7 cellular contexts compared by ENCODE assay signal in the genomic region with DNA sequence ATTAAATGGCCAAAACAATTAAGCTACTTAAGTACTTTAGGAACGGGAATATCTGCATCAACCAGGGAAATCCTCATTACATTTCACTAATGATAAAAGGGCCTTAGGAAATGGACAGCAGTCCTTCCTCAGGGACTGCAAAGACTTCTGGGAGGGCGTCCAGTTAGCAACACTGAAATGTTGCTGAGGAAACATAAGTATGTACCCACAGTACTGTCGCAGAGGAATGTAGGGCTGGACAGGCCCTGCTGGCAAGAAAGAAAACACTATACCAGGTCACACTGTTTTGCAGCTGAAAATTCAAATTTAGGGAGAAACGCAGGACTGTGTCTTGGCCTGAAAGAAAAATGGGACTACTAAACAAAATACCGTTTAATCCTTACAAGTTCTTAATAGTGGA. TPM values are rescaled to one million over a fixed set of nuclear protein-coding genes. Genes with fewer than 3 reads are reported as not detected.
A peak's percentile ranks its signal among the peaks of the same experiment; 100 is the strongest.
DNase-seq lines count a peak whose midpoint lies in the region; ATAC-seq and TF ChIP-seq lines count a peak whose summit lies in the region.

No MANE protein-coding gene starts in this region.

- H3K4me3 Mint-ChIP-seq in activated T-helper 2 cell treated with anti-CD3 and anti-CD28 coated beads, Interferon-gamma antibody, Interleukin-2, Interleukin-4, amounts not matched to agents 10 μg/mL and 5 μg/mL and 100 μg/mL, durations not matched to agents 14 hours and 24 hours and 36 hours (ENCODE audit: low read depth): peak overlapping the region; percentile 96
- peak overlapping the region; percentile 99 for H3K4me3 Mint-ChIP-seq in stimulated activated effector memory CD8-positive, alpha-beta T cell treated with anti-CD3 and anti-CD28 coated beads, Interleukin-12 subunit alpha, Interleukin-12 subunit beta, amount 100 ng/mL, for 72 hours

- WGBS in hepatocyte (ENCODE audit: low lambda C conversion rate, missing lambda C conversion rate): 92% methylated on average over 5 of the region's 5 CpGs

- H3K4me1 Mint-ChIP-seq in activated T-helper 2 cell treated with anti-CD3 and anti-CD28 coated beads, Interferon-gamma antibody, Interleukin-2, Interleukin-4, amounts not matched to agents 10 μg/mL and 5 μg/mL and 100 μg/mL, durations not matched to agents 14 hours and 24 hours and 36 hours (ENCODE audit: low read depth): peaks cover 52% of the 10 kb centered on the region
- H3K4me1 Mint-ChIP-seq in stimulated activated effector memory CD8-positive, alpha-beta T cell treated with anti-CD3 and anti-CD28 coated beads, Interleukin-12 subunit alpha, Interleukin-12 subunit beta, amount 100 ng/mL, for 72 hours: peaks cover 58% of the 10 kb centered on the region

- DNase-seq in activated T-helper 2 cell treated with anti-CD3 and anti-CD28 coated beads, Interferon-gamma antibody, Interleukin-2, Interleukin-4, amounts not matched to agents 10 μg/mL and 5 μg/mL and 100 μg/mL, durations not matched to agents 14 hours and 24 hours and 36 hours (ENCODE audit: low spot score): no peak
- DNase-seq in hepatocyte (ENCODE audit: low spot score) (no peak), NCI-H226 (no peak)
- DNase-seq in stimulated activated effector memory CD8-positive, alpha-beta T cell treated with anti-CD3 and anti-CD28 coated beads, Interleukin-12 subunit alpha, Interleukin-12 subunit beta, amount 100 ng/mL, for 72 hours (ENCODE audit: low spot score in 2 of 2): no peak

- H4K20me1 ChIP-seq in hepatocyte (ENCODE audit: insufficient read depth, poor library complexity, severe bottlenecking): peaks cover 4% of the 10 kb centered on the region

- peak overlapping the region; percentile 83 for H3K4me2 ChIP-seq in hepatocyte

- H2AFZ ChIP-seq in hepatocyte: no peak overlapping the region

- H3K79me2 ChIP-seq in hepatocyte: peaks cover 61% of the 10 kb centered on the region

- intact Hi-C loops in activated T-helper 2 cell treated with anti-CD3 and anti-CD28 coated beads, Interferon-gamma antibody, Interleukin-2, Interleukin-4, amounts not matched to agents 10 μg/mL and 5 μg/mL and 100 μg/mL, durations not matched to agents 14 hours and 24 hours and 36 hours (cut with micrococcal nuclease): no loop called here

- H3K4me3 ChIP-seq in HUES6 (ENCODE audit: low read depth, low read length) (peak overlapping the region; percentile 95), hepatocyte (peak overlapping the region; percentile 76)

- no peak overlapping the region for H3K9ac ChIP-seq in HUES6 (ENCODE audit: low read length)

- H3K4me1 ChIP-seq in HUES6 (ENCODE audit: control insufficient read depth, insufficient read depth, low read length): peaks cover 7% of the 10 kb centered on the region; the same call in 1 of the 2 replicates
- peaks cover 22% of the 10 kb centered on the region for H3K4me1 ChIP-seq in hepatocyte (ENCODE audit: insufficient read depth)

- H3K27ac ChIP-seq in HUES6 (ENCODE audit: low read depth, low read length) (no peak overlapping the region), hepatocyte (peak overlapping the region; percentile 95)

- no peak for TF ChIP-seq CTCF in hepatocyte (IDR thresholded peaks at IDR 0.05; ENCODE audit: poor library complexity)

- H3K27me3 Mint-ChIP-seq in activated T-helper 2 cell treated with anti-CD3 and anti-CD28 coated beads, Interferon-gamma antibody, Interleukin-2, Interleukin-4, amounts not matched to agents 10 μg/mL and 5 μg/mL and 100 μg/mL, durations not matched to agents 14 hours and 24 hours and 36 hours (ENCODE audit: low read depth): no peaks in the 10 kb centered on the region

- no peak for ATAC-seq in stimulated activated effector memory CD8-positive, alpha-beta T cell treated with anti-CD3 and anti-CD28 coated beads, Interleukin-12 subunit alpha, Interleukin-12 subunit beta, amount 100 ng/mL, for 72 hours
- ATAC-seq in GM18870 (IDR thresholded peaks at IDR 0.05; ENCODE audit: unreplicated experiment) (no peak), HG03442 (IDR thresholded peaks at IDR 0.05; ENCODE audit: unreplicated experiment) (no peak)

- peaks cover 63% of the 10 kb centered on the region for H3K36me3 Mint-ChIP-seq in activated T-helper 2 cell treated with anti-CD3 and anti-CD28 coated beads, Interferon-gamma antibody, Interleukin-2, Interleukin-4, amounts not matched to agents 10 μg/mL and 5 μg/mL and 100 μg/mL, durations not matched to agents 14 hours and 24 hours and 36 hours (ENCODE audit: low read depth)
- H3K36me3 Mint-ChIP-seq in stimulated activated effector memory CD8-positive, alpha-beta T cell treated with anti-CD3 and anti-CD28 coated beads, Interleukin-12 subunit alpha, Interleukin-12 subunit beta, amount 100 ng/mL, for 72 hours: peaks cover 45% of the 10 kb centered on the region

- H3K27me3 ChIP-seq in HUES6 (ENCODE audit: control insufficient read depth, insufficient read depth, low read length) (no peaks in the 10 kb centered on the region), hepatocyte (no peaks in the 10 kb centered on the region)

- peak overlapping the region; percentile 93 for H3K27ac Mint-ChIP-seq in activated T-helper 2 cell treated with anti-CD3 and anti-CD28 coated beads, Interferon-gamma antibody, Interleukin-2, Interleukin-4, amounts not matched to agents 10 μg/mL and 5 μg/mL and 100 μg/mL, durations not matched to agents 14 hours and 24 hours and 36 hours
- H3K27ac Mint-ChIP-seq in stimulated activated effector memory CD8-positive, alpha-beta T cell treated with anti-CD3 and anti-CD28 coated beads, Interleukin-12 subunit alpha, Interleukin-12 subunit beta, amount 100 ng/mL, for 72 hours: peak overlapping the region; percentile 99

- no peaks in the 10 kb centered on the region for H3K9me2 ChIP-seq in hepatocyte (replicated peaks; ENCODE audit: insufficient read depth)

- H3K36me3 ChIP-seq in HUES6 (ENCODE audit: control insufficient read depth, insufficient read depth, low read length) (peaks cover 6% of the 10 kb centered on the region), hepatocyte (replicated peaks; ENCODE audit: insufficient read depth, low read depth) (no peaks in the 10 kb centered on the region)

- H3K9me3 ChIP-seq in HUES6 (ENCODE audit: control insufficient read depth, insufficient read depth, low read depth, low read length) (no peaks in the 10 kb centered on the region), hepatocyte (ENCODE audit: low read depth) (no peaks in the 10 kb centered on the region)

- peaks cover 6% of the 10 kb centered on the region for H3K9me3 Mint-ChIP-seq in activated T-helper 2 cell treated with anti-CD3 and anti-CD28 coated beads, Interferon-gamma antibody, Interleukin-2, Interleukin-4, amounts not matched to agents 10 μg/mL and 5 μg/mL and 100 μg/mL, durations not matched to agents 14 hours and 24 hours and 36 hours
- H3K9me3 Mint-ChIP-seq in stimulated activated effector memory CD8-positive, alpha-beta T cell treated with anti-CD3 and anti-CD28 coated beads, Interleukin-12 subunit alpha, Interleukin-12 subunit beta, amount 100 ng/mL, for 72 hours: no peaks in the 10 kb centered on the region

RNA-seq across cellular contexts. Expression of gene C5orf15, which starts 1.3 kb away (rescaled TPM):
- 63.7 and 66.7 TPM in 2 replicates for total RNA-seq in activated T-helper 2 cell treated with anti-CD3 and anti-CD28 coated beads, Interferon-gamma antibody, Interleukin-2, Interleukin-4, amounts not matched to agents 10 μg/mL and 5 μg/mL and 100 μg/mL, durations not matched to agents 14 hours and 24 hours and 36 hours
- total RNA-seq in hepatocyte: 124 and 126 TPM in 2 replicates
- polyA plus RNA-seq in hepatocyte: 76.6 and 77.4 TPM in 2 replicates

RNA-seq across cellular contexts. Expression of gene VDAC1, which starts 37.7 kb away (rescaled TPM):
- total RNA-seq in activated T-helper 2 cell treated with anti-CD3 and anti-CD28 coated beads, Interferon-gamma antibody, Interleukin-2, Interleukin-4, amounts not matched to agents 10 μg/mL and 5 μg/mL and 100 μg/mL, durations not matched to agents 14 hours and 24 hours and 36 hours: 455 and 459 TPM in 2 replicates
- total RNA-seq in hepatocyte: 282 and 286 TPM in 2 replicates
- 196 and 216 TPM in 2 replicates for polyA plus RNA-seq in hepatocyte
